In genomic region chr4:54149323-54149722, GRCh38 we compare ENCODE assay signal across 36 cellular contexts. TPM values are rescaled to one million over a fixed set of nuclear protein-coding genes. Genes with fewer than 3 reads are reported as not detected.
"Had no signal": no experiment of that assay in that cellular context is flagged by ENCODE, and none has a peak within 500 bp of the region (broad histone marks: within the 10 kb centered on the region; RNA-seq: fewer than 3 reads in every experiment).

No MANE protein-coding gene starts in this region.

- H3K4me1 ChIP-seq: Peyer's patch had no signal

- H3K4me3 ChIP-seq: Peyer's patch had no signal

- DNase-seq: activated CD4-positive, alpha-beta memory T cell treated with anti-CD3 and anti-CD28 coated beads, Interleukin-2, amount 10 ng/mL, durations not matched to agents 7 days and 5 days; activated CD4-positive, alpha-beta T cell treated with anti-CD3 and anti-CD28 coated beads for 1 hour; activated CD4-positive, alpha-beta T cell treated with anti-CD3 and anti-CD28 coated beads for 48 hours; activated CD4-positive, CD25-positive, alpha-beta regulatory T cell; activated CD8-positive, alpha-beta memory T cell treated with anti-CD3 and anti-CD28 coated beads for 24 hours; activated CD8-positive, alpha-beta memory T cell treated with anti-CD3 and anti-CD28 coated beads, Interleukin-2, amount 10 ng/mL, durations not matched to agents 7 days and 5 days; activated CD8-positive, alpha-beta memory T cell treated with anti-CD3 and anti-CD28 coated beads, Interleukin-2, amount 50 U/mL, for 48 hours; activated effector memory CD4-positive, alpha-beta T cell treated with Interleukin-2 at 50 U/mL for 16 hours; activated naive CD4-positive, alpha-beta T cell treated with anti-CD3 and anti-CD28 coated beads, Interleukin-2, amount 10 ng/mL, durations not matched to agents 7 days and 5 days; activated naive CD8-positive, alpha-beta T cell treated with anti-CD3 and anti-CD28 coated beads, Interleukin-2, amount 50 U/mL, for 24 hours; activated T-cell treated with anti-CD3 and anti-CD28 coated beads, Interleukin-2, amount 50 U/mL, for 48 hours; anterior cingulate cortex; MM.1S; MV-4-11; NCI-H1092; NCI-H1436 treated with DMSO at 0.1 percent for 48 hours; NCI-H1694 treated with DMSO at 0.1 percent for 48 hours; NCI-H2029; NCI-H510A; NCI-H526; NCI-H748 treated with DMSO at 0.1 percent for 48 hours; NK-92 treated with Interleukin-12 subunit alpha and Interleukin-12 subunit beta, amount 100 ng/mL, for 24 hours; PC-3; Peyer's patch; RPMI8226; SIG-M5; T1000; WERI-Rb-1 had no signal

- H3K9me3 Mint-ChIP-seq: activated CD4-positive, alpha-beta memory T cell treated with anti-CD3 and anti-CD28 coated beads, Interleukin-2, amount 10 ng/mL, durations not matched to agents 7 days and 5 days had no signal

- ATAC-seq: activated CD8-positive, alpha-beta memory T cell treated with anti-CD3 and anti-CD28 coated beads, Interleukin-2, amount 10 ng/mL, durations not matched to agents 7 days and 5 days; activated naive CD8-positive, alpha-beta T cell treated with anti-CD3 and anti-CD28 coated beads, Interleukin-2, amount 50 U/mL, for 24 hours; PC-3 had no signal

- H3K36me3 ChIP-seq: Peyer's patch, WERI-Rb-1 had no signal

- H3K27me3 Mint-ChIP-seq: activated CD4-positive, alpha-beta memory T cell treated with anti-CD3 and anti-CD28 coated beads, Interleukin-2, amount 10 ng/mL, durations not matched to agents 7 days and 5 days; activated naive CD4-positive, alpha-beta T cell treated with anti-CD3 and anti-CD28 coated beads, Interleukin-2, amount 10 ng/mL, durations not matched to agents 7 days and 5 days; activated naive CD8-positive, alpha-beta T cell had no signal

- H3K9me3 ChIP-seq: Peyer's patch had no signal

- H3K27ac ChIP-seq: KMS-11, Peyer's patch, WERI-Rb-1 had no signal

- H3K4me1 Mint-ChIP-seq: brain had no signal

- H3K4me3 Mint-ChIP-seq: activated CD4-positive, alpha-beta memory T cell treated with anti-CD3 and anti-CD28 coated beads, Interleukin-2, amount 10 ng/mL, durations not matched to agents 7 days and 5 days; activated CD8-positive, alpha-beta memory T cell treated with anti-CD3 and anti-CD28 coated beads, Interleukin-2, amount 10 ng/mL, durations not matched to agents 7 days and 5 days; activated naive CD4-positive, alpha-beta T cell treated with anti-CD3 and anti-CD28 coated beads, Interleukin-2, amount 10 ng/mL, durations not matched to agents 7 days and 5 days; activated naive CD8-positive, alpha-beta T cell; activated naive CD8-positive, alpha-beta T cell treated with anti-CD3 and anti-CD28 coated beads, Interleukin-2, amount 50 U/mL, for 24 hours; brain had no signal

- H3K27ac Mint-ChIP-seq: activated CD4-positive, alpha-beta memory T cell treated with anti-CD3 and anti-CD28 coated beads, Interleukin-2, amount 10 ng/mL, durations not matched to agents 7 days and 5 days; activated CD8-positive, alpha-beta memory T cell treated with anti-CD3 and anti-CD28 coated beads, Interleukin-2, amount 10 ng/mL, durations not matched to agents 7 days and 5 days; activated naive CD4-positive, alpha-beta T cell treated with anti-CD3 and anti-CD28 coated beads, Interleukin-2, amount 10 ng/mL, durations not matched to agents 7 days and 5 days; activated naive CD8-positive, alpha-beta T cell; activated naive CD8-positive, alpha-beta T cell treated with anti-CD3 and anti-CD28 coated beads, Interleukin-2, amount 50 U/mL, for 24 hours; brain had no signal

RNA-seq across cellular contexts. Expression of gene GSX2, which starts 49.4 kb away (rescaled TPM):
- total RNA-seq: activated CD4-positive, alpha-beta memory T cell treated with anti-CD3 and anti-CD28 coated beads, Interleukin-2, amount 10 ng/mL, durations not matched to agents 7 days and 5 days; activated CD8-positive, alpha-beta memory T cell treated with anti-CD3 and anti-CD28 coated beads, Interleukin-2, amount 10 ng/mL, durations not matched to agents 7 days and 5 days; bronchial epithelial cell; LHCN-M2; PC-3; Peyer's patch; SK-MEL-5; T-helper 1 cell treated with Interleukin-12 subunit alpha and Interleukin-12 subunit beta and Interleukin-4 antibody, amounts not matched to agents 30 ng/mL and 1 ng/mL, for 36 hours; T-helper 2 cell treated with Interferon-gamma antibody and Interleukin-4, amounts not matched to agents 100 ng/mL and 5 ng/mL, for 36 hours had no signal
